ENCODE assay signal across 9 cellular contexts in genomic region chr1:161226759-161227158, GRCh38. TPM values are rescaled to one million over a fixed set of nuclear protein-coding genes. Genes with fewer than 3 reads are reported as not detected.
A peak's percentile ranks its signal among the peaks of the same experiment; 100 is the strongest.
DNase-seq lines count a peak whose midpoint lies in the region; ATAC-seq and TF ChIP-seq lines count a peak whose summit lies in the region.
"Had no signal": no experiment of that assay in that cellular context is flagged by ENCODE, and none has a peak within 500 bp of the region (broad histone marks: within the 10 kb centered on the region; RNA-seq: fewer than 3 reads in every experiment).

No MANE protein-coding gene starts in this region.

- H3K79me2 ChIP-seq in KMS-11 (ENCODE audit: insufficient read depth, low read depth) (peaks cover 10% of the 10 kb centered on the region), mammary epithelial cell (ENCODE audit: insufficient read depth, low read length) (peaks cover 13% of the 10 kb centered on the region)

- dilution Hi-C loops in mammary epithelial cell (cut with HindIII; ENCODE audit: low sequenced_read_pairs): no loop called here

- H3K4me2 ChIP-seq in KMS-11 (peak overlapping the region; percentile 72), mammary epithelial cell (ENCODE audit: insufficient read depth, low read depth, low read length) (peak overlapping the region; percentile 81)

- in situ Hi-C loops in mammary epithelial cell (cut with MboI; ENCODE audit: low sequenced_read_pairs in 2 of 2): loop anchor here (5.0 to 10.0 kb wide), 3 partner anchors 66 to 161 kb away; no protein-coding TSS in a partner anchor

- H3K9ac ChIP-seq in KMS-11 (peak overlapping the region; percentile 79), mammary epithelial cell (ENCODE audit: insufficient read depth, low read length) (peak overlapping the region; percentile 68), muscle layer of colon (ENCODE audit: low read length) (peak overlapping the region; percentile 75)

- TF ChIP-seq CTCF in AG10803 (conservative IDR thresholded peaks at IDR 0.05; ENCODE audit: low read length) (no peak), KMS-11 (conservative IDR thresholded peaks at IDR 0.05; ENCODE audit: low read depth, low read length) (no peak), mammary epithelial cell (conservative IDR thresholded peaks at IDR 0.05 in 1 of 2, IDR thresholded peaks at IDR 0.05 in 1 of 2; ENCODE audit: extremely low read depth in 1 of 2, insufficient read depth in 1 of 2, low read depth in 1 of 2, low read length in 2 of 2) (no peak)

- WGBS in mammary epithelial cell (ENCODE audit: low coverage, missing lambda C conversion rate): 42% methylated on average over 3 of the region's 3 CpGs

- H3K4me3 ChIP-seq in AG10803 (ENCODE audit: low read length) (peak overlapping the region; percentile 93), KMS-11 (IDR thresholded peaks at IDR 0.05; ENCODE audit: insufficient read depth, low read depth, low read length) (peak overlapping the region; percentile 100), mammary epithelial cell (replicated peaks in 1 of 3; ENCODE audit: insufficient read depth in 1 of 3, low read depth in 2 of 3, low read length in 3 of 3) (peak overlapping the region; percentile 71 to 72 (median 71)), muscle layer of colon (ENCODE audit: low read depth in 1 of 2, low read length in 2 of 2) (peak overlapping the region; percentile 91 to 95)

- H3K9me3 ChIP-seq in mammary epithelial cell (replicated peaks; ENCODE audit: insufficient read depth, low read length): no peaks in the 10 kb centered on the region
- no peaks in the 10 kb centered on the region for H3K9me3 ChIP-seq in muscle layer of colon (ENCODE audit: low read length)

- H4K20me1 ChIP-seq in KMS-11 (ENCODE audit: insufficient read depth) (no peaks in the 10 kb centered on the region), mammary epithelial cell (ENCODE audit: insufficient read depth, low read length) (no peaks in the 10 kb centered on the region)

- BruUV-seq in mammary epithelial cell (replicated peaks; lab: Mats Ljungman, UMichigan): no TSS peak

- peak overlapping the region; percentile 62 for H3K27ac ChIP-seq in KMS-11
- peak overlapping the region; percentile 40 for H3K27ac ChIP-seq in mammary epithelial cell (ENCODE audit: insufficient read depth, low read depth, low read length)
- H3K27ac ChIP-seq in muscle layer of colon (ENCODE audit: low read depth, low read length): peak overlapping the region; percentile 84

- H3K4me1 ChIP-seq in KMS-11 (ENCODE audit: low read depth, poor library complexity, severe bottlenecking): peaks cover 23% of the 10 kb centered on the region
- peaks cover 14% of the 10 kb centered on the region for H3K4me1 ChIP-seq in mammary epithelial cell (ENCODE audit: insufficient read depth, low read length)
- H3K4me1 ChIP-seq in muscle layer of colon (ENCODE audit: insufficient read depth, low read length): peaks cover 23% of the 10 kb centered on the region

- H3K36me3 ChIP-seq in KMS-11 (ENCODE audit: insufficient read depth) (peaks cover 3% of the 10 kb centered on the region; the same call in 1 of the 2 replicates), mammary epithelial cell (ENCODE audit: insufficient read depth, low read length) (peaks cover 6% of the 10 kb centered on the region), muscle layer of colon (ENCODE audit: insufficient read depth, low read length) (peaks cover 21% of the 10 kb centered on the region)

- DNase-seq in AG10803 (ENCODE audit: low read depth) (no peak), mammary epithelial cell (no peak), SK-N-DZ (ENCODE audit: low spot score) (no peak), head of caudate nucleus (no peak), HT-29 (ENCODE audit: low spot score) (no peak)

- H2AFZ ChIP-seq in KMS-11 (ENCODE audit: low read depth) (peak overlapping the region; percentile 69), mammary epithelial cell (ENCODE audit: low read depth, low read length) (peak overlapping the region; percentile 91)

- CTCF ChIA-PET in mammary epithelial cell (lab: Charles Lee; ENCODE audit: low non-redundant PET): interaction anchor here (0.8 to 2.2 kb wide), 3 partner anchors 18 to 155 kb away, joined by 3 to 15 read pairs (median 6); no protein-coding TSS in a partner anchor

- ATAC-seq in GM21423 (IDR thresholded peaks at IDR 0.05; ENCODE audit: unreplicated experiment): no peak

- H3K27me3 ChIP-seq in KMS-11 (ENCODE audit: insufficient read depth, low read depth): no peaks in the 10 kb centered on the region
- H3K27me3 ChIP-seq in mammary epithelial cell (ENCODE audit: insufficient read depth, low read length): no peaks in the 10 kb centered on the region
- no peaks in the 10 kb centered on the region for H3K27me3 ChIP-seq in muscle layer of colon (ENCODE audit: control insufficient read depth in 1 of 2, insufficient read depth in 2 of 2, low read length in 2 of 2)

- intact Hi-C loops in mammary epithelial cell (cut with micrococcal nuclease) (loop anchor here (1.0 to 2.0 kb wide), 4 partner anchors 65 to 156 kb away; partner anchors contain the start of gene SDHC), head of caudate nucleus (cut with DNase I) (loop anchor here (2.0 to 5.0 kb wide), 4 partner anchors 24 to 161 kb away; partner anchors contain the start of genes NDUFS2 and SDHC)

RNA-seq across cellular contexts. Expression of gene TOMM40L, which starts 0.9 kb away (rescaled TPM):
- 10 to 100 TPM; 13.8 to 16.3 TPM for total RNA-seq in mammary epithelial cell
- 18.0 TPM for polyA plus RNA-seq in mammary epithelial cell
- 62.7 TPM for polyA minus RNA-seq in mammary epithelial cell
- 11.4 and 12.6 TPM in 2 replicates for polyA plus RNA-seq in SK-N-DZ (2014; cell fraction: cytosol; rRNA removed)
- polyA plus RNA-seq in SK-N-DZ (2014; cell fraction: nucleus; rRNA removed): 7.7 and 9.0 TPM in 2 replicates
- total RNA-seq in HT-29 (2014; rRNA removed; shearing (Covaris generic)): 3.5 and 3.6 TPM in 2 replicates

RNA-seq across cellular contexts. Expression of gene APOA2, which starts 3.3 kb away (rescaled TPM):
- total RNA-seq in mammary epithelial cell: not detected
- not detected for polyA plus RNA-seq in mammary epithelial cell
- not detected for polyA minus RNA-seq in mammary epithelial cell
- not detected in 2 replicates for polyA plus RNA-seq in SK-N-DZ (2014; cell fraction: cytosol; rRNA removed)
- polyA plus RNA-seq in SK-N-DZ (2014; cell fraction: nucleus; rRNA removed): not detected in 2 replicates
- 0.52 TPM in 1 of 2 replicates, not detected in the other for total RNA-seq in HT-29 (2014; rRNA removed; shearing (Covaris generic))
- total RNA-seq: RPMI7951 had no signal

RNA-seq across cellular contexts. Expression of gene NR1I3, which starts 11.2 kb away (rescaled TPM):
- total RNA-seq in mammary epithelial cell: not detected
- not detected for polyA plus RNA-seq in mammary epithelial cell
- polyA minus RNA-seq in mammary epithelial cell: not detected
- polyA plus RNA-seq in SK-N-DZ (2014; cell fraction: cytosol; rRNA removed): not detected in 2 replicates
- polyA plus RNA-seq in SK-N-DZ (2014; cell fraction: nucleus; rRNA removed): not detected in 2 replicates
- total RNA-seq in HT-29 (2014; rRNA removed; shearing (Covaris generic)): not detected in 2 replicates
- total RNA-seq: RPMI7951 had no signal

RNA-seq across cellular contexts. Expression of gene FCER1G, which starts 11.7 kb away (rescaled TPM):
- total RNA-seq in mammary epithelial cell: 1 to 10 TPM in 1 of 2 donors, under 1 TPM in 1; 0.50 to 1.0 TPM
- 0.17 TPM for polyA plus RNA-seq in mammary epithelial cell
- polyA minus RNA-seq in mammary epithelial cell: not detected
- not detected in 2 replicates for polyA plus RNA-seq in SK-N-DZ (2014; cell fraction: cytosol; rRNA removed)
- polyA plus RNA-seq in SK-N-DZ (2014; cell fraction: nucleus; rRNA removed): 1.9 TPM in 1 of 2 replicates, not detected in the other
- not detected in 2 replicates for total RNA-seq in HT-29 (2014; rRNA removed; shearing (Covaris generic))
- total RNA-seq: RPMI7951 had no signal

RNA-seq across cellular contexts. Expression of gene NDUFS2, which starts 24.6 kb away (rescaled TPM):
- 10 to 100 TPM; 69.3 to 82.6 TPM for total RNA-seq in mammary epithelial cell
- polyA plus RNA-seq in mammary epithelial cell: 112 TPM
- polyA minus RNA-seq in mammary epithelial cell: 117 TPM
- polyA plus RNA-seq in SK-N-DZ (2014; cell fraction: cytosol; rRNA removed): 142 and 179 TPM in 2 replicates
- polyA plus RNA-seq in SK-N-DZ (2014; cell fraction: nucleus; rRNA removed): 131 and 153 TPM in 2 replicates
- 90.6 and 122 TPM in 2 replicates for total RNA-seq in HT-29 (2014; rRNA removed; shearing (Covaris generic))
